Comparison of ENCODE assay signal across 8 cellular contexts in genomic region chr16:30924086-30924714, GRCh38. TPM values are rescaled to one million over a fixed set of nuclear protein-coding genes. Genes with fewer than 3 reads are reported as not detected.
DNase-seq lines count a peak whose midpoint lies in the region; ATAC-seq and TF ChIP-seq lines count a peak whose summit lies in the region.

No MANE protein-coding gene starts in this region.

- peak overlapping the region; percentile 83 for H3K4me3 Mint-ChIP-seq in activated naive CD8-positive, alpha-beta T cell treated with anti-CD3 and anti-CD28 coated beads for 36 hours

- peaks cover 11% of the 10 kb centered on the region for H3K36me3 ChIP-seq in suprapubic skin

- peak overlapping the region; percentile 73 for H3K4me3 ChIP-seq in suprapubic skin

- no peaks in the 10 kb centered on the region for H3K27me3 Mint-ChIP-seq in activated naive CD8-positive, alpha-beta T cell treated with anti-CD3 and anti-CD28 coated beads for 36 hours

- TF ChIP-seq EP300 in suprapubic skin (IDR thresholded peaks at IDR 0.05), result no peak

- H3K9me3 Mint-ChIP-seq in activated naive CD8-positive, alpha-beta T cell treated with anti-CD3 and anti-CD28 coated beads for 36 hours, result no peaks in the 10 kb centered on the region

- WGBS in suprapubic skin, result 3% methylated on average over 10 of the region's 50 CpGs

- DNase-seq in stimulated activated CD4-positive, alpha-beta T cell treated with anti-CD3 and anti-CD28 coated beads, Interleukin-4, amount 100 ng/mL, for 1 hour, result peak; percentile 18
- no peak for DNase-seq in stimulated activated CD4-positive, alpha-beta T cell treated with anti-CD3 and anti-CD28 coated beads, Interleukin-15, amount 100 ng/mL, for 24 hours
- DNase-seq in activated naive CD8-positive, alpha-beta T cell treated with anti-CD3 and anti-CD28 coated beads for 36 hours, result no peak
- DNase-seq in islet precursor cell (peak; percentile 71), suprapubic skin (ENCODE audit: low spot score in 2 of 2) (peak in 1 of 2 donors; percentile 78), NOMO-1 treated with DMSO at 0.1 percent for 48 hours (lab: John Stamatoyannopoulos, UW; ENCODE audit: unreplicated experiment) (no peak), omental fat pad (ENCODE audit: low spot score) (no peak)

- H3K36me3 Mint-ChIP-seq in activated naive CD8-positive, alpha-beta T cell treated with anti-CD3 and anti-CD28 coated beads for 36 hours, result peaks cover 4% of the 10 kb centered on the region

- peak overlapping the region; percentile 77 for H3K27ac ChIP-seq in suprapubic skin

- ATAC-seq in GM18867 (IDR thresholded peaks at IDR 0.05; ENCODE audit: unreplicated experiment) (no peak), omental fat pad (ENCODE audit: low FRiP score) (no peak)

- H3K27ac Mint-ChIP-seq in activated naive CD8-positive, alpha-beta T cell treated with anti-CD3 and anti-CD28 coated beads for 36 hours, result no peak overlapping the region

- TF ChIP-seq POLR2A in suprapubic skin (IDR thresholded peaks at IDR 0.05), result no peak

- H3K27me3 ChIP-seq in suprapubic skin, result no peaks in the 10 kb centered on the region

- no peaks in the 10 kb centered on the region for H3K9me3 ChIP-seq in suprapubic skin

- TF ChIP-seq CTCF in suprapubic skin (IDR thresholded peaks at IDR 0.05), result no peak
- TF ChIP-seq CTCF in omental fat pad (IDR thresholded peaks at IDR 0.05), result no peak

- peaks cover 42% of the 10 kb centered on the region for H3K4me1 ChIP-seq in suprapubic skin

- H3K4me1 Mint-ChIP-seq in activated naive CD8-positive, alpha-beta T cell treated with anti-CD3 and anti-CD28 coated beads for 36 hours, result peaks cover 18% of the 10 kb centered on the region

RNA-seq across cellular contexts. Expression of gene FBXL19, which starts 0.8 kb away (rescaled TPM):
- total RNA-seq in activated naive CD8-positive, alpha-beta T cell treated with anti-CD3 and anti-CD28 coated beads for 36 hours, result 10 to 100 TPM; 24.9 to 27.0 TPM
- 10 to 100 TPM; 21.7 to 28.7 (median 24.5) TPM for total RNA-seq in suprapubic skin
- total RNA-seq in omental fat pad, result 1 to 10 TPM; 4.7 to 9.1 (median 6.9) TPM

RNA-seq across cellular contexts. Expression of gene ORAI3, which starts 24.7 kb away (rescaled TPM):
- 1 to 10 TPM; 5.4 to 5.7 TPM for total RNA-seq in activated naive CD8-positive, alpha-beta T cell treated with anti-CD3 and anti-CD28 coated beads for 36 hours
- total RNA-seq in suprapubic skin (10 to 100 TPM; 25.7 to 41.0 (median 32.7) TPM), omental fat pad (10 to 100 TPM; 15.5 to 42.6 (median 33.9) TPM)

RNA-seq across cellular contexts. Expression of gene CTF1, which starts 27.8 kb away (rescaled TPM):
- total RNA-seq in activated naive CD8-positive, alpha-beta T cell treated with anti-CD3 and anti-CD28 coated beads for 36 hours, result under 1 TPM; 0.16 to 0.38 TPM
- 1 to 10 TPM in 1 of 4 donors, under 1 TPM in 3; 0.30 to 1.3 (median 0.71) TPM for total RNA-seq in suprapubic skin
- total RNA-seq in omental fat pad, result 1 to 10 TPM; 1.7 to 3.5 (median 2.3) TPM

RNA-seq across cellular contexts. Expression of gene BCL7C, which starts 30.3 kb away (rescaled TPM):
- total RNA-seq in activated naive CD8-positive, alpha-beta T cell treated with anti-CD3 and anti-CD28 coated beads for 36 hours, result 10 to 100 TPM; 20.8 to 22.0 TPM
- total RNA-seq in suprapubic skin, result 10 to 100 TPM; 32.3 to 47.2 (median 43.9) TPM
- 10 to 100 TPM; 17.4 to 37.0 (median 22.2) TPM for total RNA-seq in omental fat pad

RNA-seq across cellular contexts. Expression of gene SETD1A, which starts 33.4 kb away (rescaled TPM):
- 10 to 100 TPM; 28.5 to 31.7 TPM for total RNA-seq in activated naive CD8-positive, alpha-beta T cell treated with anti-CD3 and anti-CD28 coated beads for 36 hours
- total RNA-seq in suprapubic skin (10 to 100 TPM; 12.5 to 14.7 (median 13.7) TPM), omental fat pad (10 to 100 TPM in 2 of 4 donors, 1 to 10 TPM in 2; 5.3 to 13.6 (median 9.2) TPM)

Comparison
In these comparisons a context has a peak if more than half of its experiments do, and no peak if none do; other contexts are left out.
1. DNase-seq: peak in stimulated activated CD4-positive, alpha-beta T cell treated with anti-CD3 and anti-CD28 coated beads, Interleukin-4, amount 100 ng/mL, for 1 hour (single experiment) and islet precursor cell (single experiment); none in stimulated activated CD4-positive, alpha-beta T cell treated with anti-CD3 and anti-CD28 coated beads, Interleukin-15, amount 100 ng/mL, for 24 hours (single experiment), activated naive CD8-positive, alpha-beta T cell treated with anti-CD3 and anti-CD28 coated beads for 36 hours (single experiment), NOMO-1 treated with DMSO at 0.1 percent for 48 hours (single experiment) and omental fat pad (single experiment).